Comparison of ENCODE assay signal across 25 cellular contexts in genomic region chr12:93306636-93307035, GRCh38.
"Had no signal": no experiment of that assay in that cellular context is flagged by ENCODE, and none has a peak within 500 bp of the region (broad histone marks: within the 10 kb centered on the region; RNA-seq: fewer than 3 reads in every experiment).

No MANE protein-coding gene starts in this region.

- H3K27ac Mint-ChIP-seq: memory B cell had no signal

- H3K4me3 ChIP-seq: coronary artery, dorsolateral prefrontal cortex, esophagus squamous epithelium, gastrocnemius medialis, heart right ventricle, left lung, lower lobe of right lung had no signal

- DNase-seq: dermis blood vessel endothelial cell; dorsolateral prefrontal cortex; effector CD4-positive, alpha-beta T cell; effector memory CD4-positive, alpha-beta T cell; esophagus squamous epithelium; foreskin fibroblast; foreskin melanocyte; gastrocnemius medialis; glutamatergic neuron; head of caudate nucleus; heart right ventricle; hippocampal formation; left cardiac atrium; left lung; left ventricle myocardium superior; lower lobe of right lung; mesendoderm; midbrain; naive B cell had no signal

- H3K27me3 Mint-ChIP-seq: naive B cell had no signal

- H3K36me3 ChIP-seq: esophagus squamous epithelium, gastrocnemius medialis, heart right ventricle, left lung, lower lobe of right lung had no signal

- FAIRE-seq: endothelial cell of umbilical vein, islet of Langerhans, keratinocyte had no signal

- H3K27me3 ChIP-seq: dorsolateral prefrontal cortex, esophagus squamous epithelium, gastrocnemius medialis, heart right ventricle, left lung had no signal

- H3K27ac ChIP-seq: coronary artery, dorsolateral prefrontal cortex, esophagus squamous epithelium, gastrocnemius medialis, heart right ventricle, left lung, lower lobe of right lung had no signal

- H3K4me3 Mint-ChIP-seq: memory B cell, naive B cell had no signal

- ATAC-seq: esophagus mucosa, gastrocnemius medialis, heart right ventricle, left cardiac atrium, left lung, left ventricle myocardium superior, lower lobe of right lung had no signal

- H3K9me3 ChIP-seq: gastrocnemius medialis, lower lobe of right lung had no signal

- H3K4me1 ChIP-seq: left lung, lower lobe of right lung had no signal
